Comparison of ENCODE assay signal across 26 cellular contexts in the genomic region with DNA sequence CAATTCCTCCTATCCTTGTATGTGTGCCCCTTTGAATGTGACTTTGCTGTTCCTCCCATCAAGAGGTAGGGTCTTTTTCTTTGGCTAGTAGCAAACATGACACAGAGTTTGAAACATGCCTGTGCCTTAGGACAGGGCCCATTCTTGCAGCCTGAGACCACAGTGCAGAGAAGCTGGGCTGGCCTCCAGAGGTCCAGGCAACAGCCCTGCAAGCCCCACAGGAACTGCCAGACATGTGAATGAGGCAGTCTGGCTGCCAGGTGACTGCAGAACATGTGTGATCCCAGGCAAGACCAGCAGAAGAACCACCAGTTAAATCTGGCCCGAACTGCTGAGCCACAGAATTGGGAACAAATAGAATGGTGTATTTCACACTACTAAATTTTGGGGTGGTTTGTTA. TPM values are rescaled to one million over a fixed set of nuclear protein-coding genes. Genes with fewer than 3 reads are reported as not detected.
DNase-seq lines count a peak whose midpoint lies in the region; ATAC-seq, FAIRE-seq and TF ChIP-seq lines count a peak whose summit lies in the region.
"Had no signal": no experiment of that assay in that cellular context is flagged by ENCODE, and none has a peak within 500 bp of the region (broad histone marks: within the 10 kb centered on the region; RNA-seq: fewer than 3 reads in every experiment).

No MANE protein-coding gene starts in this region.

- peaks cover 41% of the 10 kb centered on the region for H3K4me1 Mint-ChIP-seq in brain

- peaks cover 0 to 13% (median 4%) of the 10 kb centered on the region in 5 experiments for H3K9me3 Mint-ChIP-seq in brain
- H3K9me3 Mint-ChIP-seq: activated B cell treated with CpG ODN at 0.5 μM for 24 hours; activated CD4-positive, alpha-beta memory T cell treated with anti-CD3 and anti-CD28 coated beads, Interleukin-2, amount 10 ng/mL, durations not matched to agents 7 days and 5 days; activated T-cell treated with anti-CD3 and anti-CD28 coated beads, Interleukin-2, amount 50 U/mL, for 24 hours; dendritic cell treated with granulocyte-macrophage colony-stimulating factor and Interleukin-4, amounts not matched to agents 40 ng/mL and 50 ng/mL, for 4 days had no signal

- peaks cover 3% of the 10 kb centered on the region for H3K27me3 Mint-ChIP-seq in brain
- H3K27me3 Mint-ChIP-seq: activated B cell treated with CpG ODN at 0.5 μM for 24 hours; activated CD4-positive, alpha-beta memory T cell treated with anti-CD3 and anti-CD28 coated beads, Interleukin-2, amount 10 ng/mL, durations not matched to agents 7 days and 5 days; activated T-cell treated with anti-CD3 and anti-CD28 coated beads, Interleukin-2, amount 50 U/mL, for 24 hours; dendritic cell treated with granulocyte-macrophage colony-stimulating factor and Interleukin-4, amounts not matched to agents 40 ng/mL and 50 ng/mL, for 4 days; naive B cell; T-helper 17 cell had no signal

- in situ Hi-C loops in HepG2 (cut with HindIII; ENCODE audit: extremely low pct_ligation_motif_present, low pct_unique_long_range_greater_than_20kb): no loop called here

- H3K4me3 Mint-ChIP-seq in brain: no peak overlapping the region
- H3K4me3 Mint-ChIP-seq: activated B cell treated with CpG ODN at 0.5 μM for 24 hours; activated CD4-positive, alpha-beta memory T cell treated with anti-CD3 and anti-CD28 coated beads, Interleukin-2, amount 10 ng/mL, durations not matched to agents 7 days and 5 days; activated T-cell treated with anti-CD3 and anti-CD28 coated beads, Interleukin-2, amount 50 U/mL, for 24 hours; dendritic cell treated with granulocyte-macrophage colony-stimulating factor and Interleukin-4, amounts not matched to agents 40 ng/mL and 50 ng/mL, for 4 days; H9; naive B cell; T-helper 17 cell had no signal

- H4K20me1 ChIP-seq in SK-N-SH (ENCODE audit: insufficient read depth) (no peaks in the 10 kb centered on the region), HepG2 (ENCODE audit: insufficient read depth, low read length) (0 out of 2 replicates have a peak, but pooled peaks cover under 1% of the 10 kb centered on the region)

- H2AFZ ChIP-seq in SK-N-SH (ENCODE audit: low read depth) (no peak overlapping the region), HepG2 (ENCODE audit: low read length) (no peak overlapping the region)

- DNase-seq in SK-N-SH: peak; percentile 15
- DNase-seq in HepG2 (ENCODE audit: low spot score): peak; percentile 19
- DNase-seq in stomach: no peak
- DNase-seq in uterus: no peak
- no peak for DNase-seq in NCI-H446 treated with DMSO at 0.1 percent for 48 hours (lab: John Stamatoyannopoulos, UW)
- DNase-seq: activated B cell treated with CpG ODN at 0.5 μM for 24 hours; activated CD4-positive, alpha-beta memory T cell treated with anti-CD3 and anti-CD28 coated beads, Interleukin-2, amount 10 ng/mL, durations not matched to agents 7 days and 5 days; activated T-cell treated with anti-CD3 and anti-CD28 coated beads, Interleukin-2, amount 50 U/mL, for 24 hours; DMS79; H9; lower lobe of right lung; naive B cell; NCI-H2029 treated with DMSO at 0.1 percent for 48 hours; NCI-H524 treated with DMSO at 0.1 percent for 48 hours; SHP77 treated with DMSO at 0.1 percent for 48 hours; stimulated activated CD4-positive, alpha-beta T cell treated with anti-CD3 and anti-CD28 coated beads, Interleukin-4, amount 100 ng/mL, for 4 hours; T-helper 17 cell had no signal

- BruUV-seq in HepG2 (replicated peaks; lab: Mats Ljungman, UMichigan): no TSS peak

- no peak overlapping the region for H3K4me2 ChIP-seq in SK-N-SH
- peak overlapping the region; percentile 94 for H3K4me2 ChIP-seq in HepG2 (ENCODE audit: low read depth, low read length)

- H3K36me3 ChIP-seq in SK-N-SH (replicated peaks in 1 of 2; ENCODE audit: control insufficient read depth in 1 of 2, insufficient read depth in 2 of 2, low read length in 1 of 2): no peaks in the 10 kb centered on the region
- no peaks in the 10 kb centered on the region for H3K36me3 ChIP-seq in HepG2 (replicated peaks in 1 of 2; ENCODE audit: control insufficient read depth in 1 of 2, insufficient read depth in 2 of 2, low read length in 2 of 2)
- peaks cover 0 to under 1% (median 0%) of the 10 kb centered on the region in 4 donors for H3K36me3 ChIP-seq in stomach
- H3K36me3 ChIP-seq in uterus: no peaks in the 10 kb centered on the region

- 50% methylated on average over 1 of the region's 1 CpG for WGBS in SK-N-SH (ENCODE audit: low lambda C conversion rate)
- WGBS in HepG2 (ENCODE audit: low lambda C conversion rate): 83% methylated on average over 1 of the region's 1 CpG
- WGBS in stomach, 5 donors: 59 to 100% (median 91%) methylated on average over 1 of the region's 1 CpG

- H3K9me2 ChIP-seq in SK-N-SH: no peaks in the 10 kb centered on the region

- CTCF ChIA-PET in SK-N-SH (lab: Yijun Ruan, JAX) (interaction anchor here (1.5 to 2.5 kb wide), 2 partner anchors 10 to 74 kb away, joined by 3 to 7 read pairs; no protein-coding TSS in a partner anchor), HepG2 (lab: Yijun Ruan, JAX; ENCODE audit: low intra/inter-chr PET ratio, low total read pairs) (no interaction called here)

- peak in 1 of 2 experiments; percentile 18; a peak in 1 of 4 replicates for TF ChIP-seq EP300 in SK-N-SH (IDR thresholded peaks at IDR 0.05; ENCODE audit: borderline replicate concordance in 1 of 2, low read depth in 1 of 2, low read length in 1 of 2)
- no peak for TF ChIP-seq EP300 in HepG2 (IDR thresholded peaks at IDR 0.05; ENCODE audit: low read depth in 2 of 2, low read length in 2 of 2)
- TF ChIP-seq EP300 in HepG2 (CRISPR knock-in tag; IDR thresholded peaks at IDR 0.05; ENCODE audit: borderline replicate concordance): no peak
- no peak for TF ChIP-seq EP300 in stomach (IDR thresholded peaks at IDR 0.05)

- H3K36me3 Mint-ChIP-seq in brain: peaks cover 6% of the 10 kb centered on the region

- H3K27ac ChIP-seq in SK-N-SH (ENCODE audit: low read depth in 2 of 2, low read length in 1 of 2): peak overlapping the region in 1 of 2 experiments; percentile 16; a peak in 1 of 4 replicates
- peak overlapping the region; percentile 99 for H3K27ac ChIP-seq in HepG2 (ENCODE audit: extremely low read length, insufficient read depth, low read length)
- H3K27ac ChIP-seq in stomach: peak overlapping the region; percentile 16 to 87 (median 82)
- no peak overlapping the region for H3K27ac ChIP-seq in uterus
- H3K27ac ChIP-seq: epithelial cell of prostate, gastroesophageal sphincter, lower lobe of right lung had no signal

- H3K4me1 ChIP-seq in SK-N-SH (ENCODE audit: control insufficient read depth in 1 of 2, insufficient read depth in 2 of 2, low read depth in 1 of 2, low read length in 1 of 2) (peaks cover 2 to 24% of the 10 kb centered on the region in 2 experiments; a peak in 3 of 4 replicates), HepG2 (ENCODE audit: insufficient read depth, low read length) (peaks cover 45% of the 10 kb centered on the region), stomach (peaks cover 18 to 48% (median 32%) of the 10 kb centered on the region in 4 donors), uterus (no peaks in the 10 kb centered on the region)

- TF ChIP-seq RAD21 in SK-N-SH (IDR thresholded peaks at IDR 0.05; ENCODE audit: low read length) (no peak; the same call in 1 of the 2 replicates), HepG2 (CRISPR knock-in tag; IDR thresholded peaks at IDR 0.05) (no peak)

- H3K79me2 ChIP-seq in SK-N-SH (ENCODE audit: insufficient read depth): no peaks in the 10 kb centered on the region
- H3K79me2 ChIP-seq in HepG2 (ENCODE audit: insufficient read depth, low read length): peaks cover 39% of the 10 kb centered on the region

- no peak overlapping the region for H3K4me3 ChIP-seq in SK-N-SH (ENCODE audit: low read depth in 2 of 2, low read length in 1 of 2)
- H3K4me3 ChIP-seq in HepG2 (replicated peaks in 1 of 3; ENCODE audit: insufficient read depth in 1 of 3, low read depth in 2 of 3, low read length in 3 of 3): no peak overlapping the region; a peak in 1 of 6 replicates
- H3K4me3 ChIP-seq in stomach: no peak overlapping the region
- H3K4me3 ChIP-seq in uterus: no peak overlapping the region
- H3K4me3 ChIP-seq: gastroesophageal sphincter, lower lobe of right lung had no signal

- H3F3A ChIP-seq in SK-N-SH (replicated peaks; ENCODE audit: insufficient read depth): no peaks in the 10 kb centered on the region

- no peaks in the 10 kb centered on the region for H3K9me3 ChIP-seq in SK-N-SH
- H3K9me3 ChIP-seq in HepG2 (ENCODE audit: low read length): no peaks in the 10 kb centered on the region
- no peaks in the 10 kb centered on the region for H3K9me3 ChIP-seq in stomach
- no peaks in the 10 kb centered on the region for H3K9me3 ChIP-seq in uterus
- H3K9me3 ChIP-seq: gastroesophageal sphincter, lower lobe of right lung had no signal

- FAIRE-seq in HepG2 (lab: Jason Lieb, UNC): no peak
- FAIRE-seq: small intestine had no signal

- POLR2A ChIA-PET in SK-N-SH (lab: Yijun Ruan, JAX): no interaction called here
- POLR2A ChIA-PET in HepG2 (lab: Yijun Ruan, JAX): interaction anchor here (1.5 to 3.4 kb wide), 4 partner anchors 11 to 60 kb away, joined by 3 to 33 read pairs (median 10); a partner anchor contains a TSS

- TF ChIP-seq CTCF in SK-N-SH (IDR thresholded peaks at IDR 0.05) (no peak), brain (conservative IDR thresholded peaks at IDR 0.05) (no peak), HepG2 (CRISPR knock-in tag; IDR thresholded peaks at IDR 0.05) (no peak), stomach (IDR thresholded peaks at IDR 0.05) (no peak), uterus (IDR thresholded peaks at IDR 0.05) (no peak)

- intact Hi-C loops in HepG2 (cut with micrococcal nuclease; ENCODE audit: unreplicated experiment): no loop called here
- intact Hi-C loops in stomach (cut with DNase I; ENCODE audit: low total_unique reads): no loop called here
- intact Hi-C loops in uterus (cut with DNase I; ENCODE audit: low total_unique reads): no loop called here

- peak overlapping the region in 3 of 5 experiments; percentile 33 to 87 (median 81) for H3K27ac Mint-ChIP-seq in brain
- H3K27ac Mint-ChIP-seq: activated B cell treated with CpG ODN at 0.5 μM for 24 hours; activated CD4-positive, alpha-beta memory T cell treated with anti-CD3 and anti-CD28 coated beads, Interleukin-2, amount 10 ng/mL, durations not matched to agents 7 days and 5 days; activated naive CD4-positive, alpha-beta T cell treated with anti-CD3 and anti-CD28 coated beads, Interleukin-2, amount 50 U/mL, for 72 hours; activated T-cell treated with anti-CD3 and anti-CD28 coated beads, Interleukin-2, amount 50 U/mL, for 24 hours; dendritic cell treated with granulocyte-macrophage colony-stimulating factor and Interleukin-4, amounts not matched to agents 40 ng/mL and 50 ng/mL, for 4 days; T-helper 17 cell had no signal

- ATAC-seq in SK-N-SH treated with all-trans-retinoic acid at 6 μM for 48 hours (no peak; the same call in 2 of the 3 replicates), HepG2 (peak; percentile 23), HG03460 (IDR thresholded peaks at IDR 0.05; ENCODE audit: unreplicated experiment) (no peak)
- ATAC-seq: activated naive CD4-positive, alpha-beta T cell treated with anti-CD3 and anti-CD28 coated beads, Interleukin-2, amount 50 U/mL, for 72 hours; gastroesophageal sphincter; T-helper 17 cell had no signal

- H3K27me3 ChIP-seq in SK-N-SH (ENCODE audit: insufficient read depth): no peaks in the 10 kb centered on the region
- no peaks in the 10 kb centered on the region; a peak in 1 of 5 replicates for H3K27me3 ChIP-seq in HepG2 (ENCODE audit: control insufficient read depth in 1 of 2, insufficient read depth in 2 of 2, low read length in 2 of 2)
- no peaks in the 10 kb centered on the region for H3K27me3 ChIP-seq in stomach
- H3K27me3 ChIP-seq in uterus: no peaks in the 10 kb centered on the region
- H3K27me3 ChIP-seq: gastroesophageal sphincter had no signal

- no peak for TF ChIP-seq POLR2A in HepG2 (IDR thresholded peaks at IDR 0.05; ENCODE audit: insufficient read depth in 1 of 2, low read depth in 2 of 2, low read length in 2 of 2)
- no peak for TF ChIP-seq POLR2A in stomach (IDR thresholded peaks at IDR 0.05)
- no peak for TF ChIP-seq POLR2A in uterus (IDR thresholded peaks at IDR 0.05)

- H3K9ac ChIP-seq in SK-N-SH (no peak overlapping the region), HepG2 (ENCODE audit: insufficient read depth, low read depth, low read length) (peak overlapping the region; percentile 100)

RNA-seq across cellular contexts. Expression of a gene that starts 1.2 kb away (rescaled TPM):
- not detected in 2 replicates for polyA plus RNA-seq in SK-N-SH (2012; rRNA removed)
- polyA plus RNA-seq in SK-N-SH (2012; cell fraction: cytosol; rRNA removed): not detected in 2 replicates
- polyA plus RNA-seq in SK-N-SH (2012; cell fraction: nucleus; rRNA removed): 0.25 and 0.43 TPM in 2 replicates
- polyA plus RNA-seq in brain (ENCODE audit: insufficient read depth, low read depth, low replicate concordance): not detected
- total RNA-seq in HepG2 (2016; rRNA removed; fragmentation: Illumina TruSeq; extraction: Trizol): 265 and 319 TPM in 2 replicates
- total RNA-seq in HepG2 (2016; cell fraction: cytosol; rRNA removed; fragmentation: Illumina TruSeq; extraction: Trizol; ENCODE audit: low read depth): 67.0 and 67.5 TPM in 2 replicates
- total RNA-seq in HepG2 (2016; cell fraction: insoluble cytoplasmic fraction; rRNA removed; fragmentation: Illumina TruSeq; extraction: Trizol): 256 and 310 TPM in 2 replicates
- 82.1 and 92.3 TPM in 2 replicates for total RNA-seq in HepG2 (2016; cell fraction: membrane; rRNA removed; fragmentation: Illumina TruSeq; extraction: Trizol)
- 282 and 300 TPM in 2 replicates for total RNA-seq in HepG2 (2016; cell fraction: nucleus; rRNA removed; fragmentation: Illumina TruSeq; extraction: Trizol)
- polyA plus RNA-seq in HepG2 (2011; rRNA removed): 398 and 420 TPM in 2 replicates
- 151 and 200 TPM in 2 replicates for polyA plus RNA-seq in HepG2 (2011; cell fraction: cytosol; rRNA removed)
- polyA plus RNA-seq in HepG2 (2011; cell fraction: nucleus; rRNA removed): 745 and 782 TPM in 2 replicates
- 254 and 296 TPM in 2 replicates for polyA plus RNA-seq in HepG2 (2012)
- polyA plus RNA-seq in HepG2 (2016; cell fraction: cytosol; fragmentation: Illumina TruSeq; extraction: Trizol; ENCODE audit: low read depth): 44.7 and 45.8 TPM in 2 replicates
- polyA plus RNA-seq in HepG2 (2016; cell fraction: insoluble cytoplasmic fraction; fragmentation: Illumina TruSeq; extraction: Trizol; ENCODE audit: low read depth): 242 and 251 TPM in 2 replicates
- 51.1 and 52.9 TPM in 2 replicates for polyA plus RNA-seq in HepG2 (2016; cell fraction: membrane; fragmentation: Illumina TruSeq; extraction: Trizol; ENCODE audit: low read depth)
- polyA plus RNA-seq in HepG2 (2016; cell fraction: nucleus; fragmentation: Illumina TruSeq; extraction: Trizol; ENCODE audit: insufficient read depth, low read depth): 287 and 304 TPM in 2 replicates
- polyA minus RNA-seq in HepG2 (2011; rRNA and poly(A)+ RNA removed; ENCODE audit: low replicate concordance): 0.42 and 257 TPM in 2 replicates
- polyA minus RNA-seq in HepG2 (2011; cell fraction: cytosol; rRNA and poly(A)+ RNA removed): 107 and 125 TPM in 2 replicates
- 1,013 and 1,338 TPM in 2 replicates for polyA minus RNA-seq in HepG2 (2011; cell fraction: nucleus; rRNA and poly(A)+ RNA removed)
- 10 to 100 TPM; 12.2 to 66.5 (median 43.7) TPM for total RNA-seq in stomach
- 10 to 100 TPM in 2 of 3 donors, 1 to 10 TPM in 1; 6.3 to 12.8 (median 10.8) TPM for polyA plus RNA-seq in stomach
- total RNA-seq in uterus: 1 to 10 TPM in 2 of 4 donors, under 1 TPM in 1, not detected in 1; 0.98 to 7.4 (median 6.4) TPM
- total RNA-seq: A172, gastroesophageal sphincter had no signal

RNA-seq across cellular contexts. Expression of a gene that starts 59.1 kb away (rescaled TPM):
- polyA plus RNA-seq in SK-N-SH (2012; rRNA removed) (2.2 and 3.5 TPM in 2 replicates), brain (ENCODE audit: insufficient read depth, low read depth, low replicate concordance) (7.0 TPM), HepG2 (2011; rRNA removed) (3.8 and 4.8 TPM in 2 replicates), stomach (10 to 100 TPM in 1 of 3 donors, 1 to 10 TPM in 2; 5.0 to 15.9 (median 9.5) TPM)
- polyA plus RNA-seq in SK-N-SH (2012; cell fraction: cytosol; rRNA removed): 4.8 and 5.8 TPM in 2 replicates
- polyA plus RNA-seq in SK-N-SH (2012; cell fraction: nucleus; rRNA removed): 1.4 and 3.5 TPM in 2 replicates
- total RNA-seq in HepG2 (2016; rRNA removed; fragmentation: Illumina TruSeq; extraction: Trizol) (31.9 and 48.3 TPM in 2 replicates), stomach (10 to 100 TPM in 2 of 5 donors, 1 to 10 TPM in 3; 2.0 to 27.7 (median 9.3) TPM), uterus (10 to 100 TPM in 3 of 4 donors, 1 to 10 TPM in 1; 9.1 to 54.6 (median 31.7) TPM)
- total RNA-seq in HepG2 (2016; cell fraction: cytosol; rRNA removed; fragmentation: Illumina TruSeq; extraction: Trizol; ENCODE audit: low read depth): 5.2 and 5.9 TPM in 2 replicates
- 31.0 and 46.6 TPM in 2 replicates for total RNA-seq in HepG2 (2016; cell fraction: insoluble cytoplasmic fraction; rRNA removed; fragmentation: Illumina TruSeq; extraction: Trizol)
- total RNA-seq in HepG2 (2016; cell fraction: membrane; rRNA removed; fragmentation: Illumina TruSeq; extraction: Trizol): 8.3 and 9.8 TPM in 2 replicates
- 16.0 and 17.0 TPM in 2 replicates for total RNA-seq in HepG2 (2016; cell fraction: nucleus; rRNA removed; fragmentation: Illumina TruSeq; extraction: Trizol)
- polyA plus RNA-seq in HepG2 (2011; cell fraction: cytosol; rRNA removed): 1.7 and 3.2 TPM in 2 replicates
- polyA plus RNA-seq in HepG2 (2011; cell fraction: nucleus; rRNA removed): 1.3 and 2.1 TPM in 2 replicates
- 14.0 and 15.4 TPM in 2 replicates for polyA plus RNA-seq in HepG2 (2012)
- 4.4 and 5.0 TPM in 2 replicates for polyA plus RNA-seq in HepG2 (2016; cell fraction: cytosol; fragmentation: Illumina TruSeq; extraction: Trizol; ENCODE audit: low read depth)
- 44.8 and 45.3 TPM in 2 replicates for polyA plus RNA-seq in HepG2 (2016; cell fraction: insoluble cytoplasmic fraction; fragmentation: Illumina TruSeq; extraction: Trizol; ENCODE audit: low read depth)
- 5.6 and 7.1 TPM in 2 replicates for polyA plus RNA-seq in HepG2 (2016; cell fraction: membrane; fragmentation: Illumina TruSeq; extraction: Trizol; ENCODE audit: low read depth)
- polyA plus RNA-seq in HepG2 (2016; cell fraction: nucleus; fragmentation: Illumina TruSeq; extraction: Trizol; ENCODE audit: insufficient read depth, low read depth): 13.8 and 15.4 TPM in 2 replicates
- polyA minus RNA-seq in HepG2 (2011; rRNA and poly(A)+ RNA removed; ENCODE audit: low replicate concordance): 1.3 and 4.8 TPM in 2 replicates
- 2.7 and 4.0 TPM in 2 replicates for polyA minus RNA-seq in HepG2 (2011; cell fraction: cytosol; rRNA and poly(A)+ RNA removed)
- polyA minus RNA-seq in HepG2 (2011; cell fraction: nucleus; rRNA and poly(A)+ RNA removed): 10.3 and 10.7 TPM in 2 replicates

RNA-seq across cellular contexts. Expression of a gene that starts 59.3 kb away (rescaled TPM):
- 5.7 and 7.7 TPM in 2 replicates for polyA plus RNA-seq in SK-N-SH (2012; rRNA removed)
- 8.9 and 9.1 TPM in 2 replicates for polyA plus RNA-seq in SK-N-SH (2012; cell fraction: cytosol; rRNA removed)
- polyA plus RNA-seq in SK-N-SH (2012; cell fraction: nucleus; rRNA removed): 4.1 and 7.1 TPM in 2 replicates
- 4.9 TPM for polyA plus RNA-seq in brain (ENCODE audit: insufficient read depth, low read depth, low replicate concordance)
- total RNA-seq in HepG2 (2016; rRNA removed; fragmentation: Illumina TruSeq; extraction: Trizol): 21.5 and 29.0 TPM in 2 replicates
- 13.7 and 17.7 TPM in 2 replicates for total RNA-seq in HepG2 (2016; cell fraction: cytosol; rRNA removed; fragmentation: Illumina TruSeq; extraction: Trizol; ENCODE audit: low read depth)
- total RNA-seq in HepG2 (2016; cell fraction: insoluble cytoplasmic fraction; rRNA removed; fragmentation: Illumina TruSeq; extraction: Trizol): 19.8 and 26.6 TPM in 2 replicates
- 8.6 and 13.7 TPM in 2 replicates for total RNA-seq in HepG2 (2016; cell fraction: membrane; rRNA removed; fragmentation: Illumina TruSeq; extraction: Trizol)
- 11.6 and 16.6 TPM in 2 replicates for total RNA-seq in HepG2 (2016; cell fraction: nucleus; rRNA removed; fragmentation: Illumina TruSeq; extraction: Trizol)
- 7.7 and 8.3 TPM in 2 replicates for polyA plus RNA-seq in HepG2 (2011; rRNA removed)
- 5.3 and 6.9 TPM in 2 replicates for polyA plus RNA-seq in HepG2 (2011; cell fraction: cytosol; rRNA removed)
- polyA plus RNA-seq in HepG2 (2011; cell fraction: nucleus; rRNA removed): 2.2 and 4.6 TPM in 2 replicates
- 8.4 and 9.2 TPM in 2 replicates for polyA plus RNA-seq in HepG2 (2012)
- polyA plus RNA-seq in HepG2 (2016; cell fraction: cytosol; fragmentation: Illumina TruSeq; extraction: Trizol; ENCODE audit: low read depth): 0.76 and 1.3 TPM in 2 replicates
- polyA plus RNA-seq in HepG2 (2016; cell fraction: insoluble cytoplasmic fraction; fragmentation: Illumina TruSeq; extraction: Trizol; ENCODE audit: low read depth): 16.9 and 19.8 TPM in 2 replicates
- 3.4 and 3.9 TPM in 2 replicates for polyA plus RNA-seq in HepG2 (2016; cell fraction: membrane; fragmentation: Illumina TruSeq; extraction: Trizol; ENCODE audit: low read depth)
- 13.4 and 14.7 TPM in 2 replicates for polyA plus RNA-seq in HepG2 (2016; cell fraction: nucleus; fragmentation: Illumina TruSeq; extraction: Trizol; ENCODE audit: insufficient read depth, low read depth)
- polyA minus RNA-seq in HepG2 (2011; rRNA and poly(A)+ RNA removed; ENCODE audit: low replicate concordance): 4.0 and 23.8 TPM in 2 replicates
- 6.5 and 8.1 TPM in 2 replicates for polyA minus RNA-seq in HepG2 (2011; cell fraction: cytosol; rRNA and poly(A)+ RNA removed)
- 7.3 and 14.3 TPM in 2 replicates for polyA minus RNA-seq in HepG2 (2011; cell fraction: nucleus; rRNA and poly(A)+ RNA removed)
- 10 to 100 TPM in 4 of 5 donors, 1 to 10 TPM in 1; 4.5 to 66.0 (median 12.3) TPM for total RNA-seq in stomach
- 1 to 10 TPM; 4.0 to 8.3 (median 5.5) TPM for polyA plus RNA-seq in stomach
- total RNA-seq in uterus: 10 to 100 TPM; 11.0 to 38.5 (median 16.6) TPM

Comparison
In these comparisons a context has a peak if more than half of its experiments do, and no peak if none do; other contexts are left out.
1. DNase-seq: peak in SK-N-SH (single experiment) and HepG2 (single experiment); none in stomach (single experiment), uterus (0 of 2) and NCI-H446 treated with DMSO at 0.1 percent for 48 hours (single experiment).
2. H3K27ac ChIP-seq: peak in HepG2 (single experiment) and stomach (5 of 5); none in uterus (0 of 2).